1 cellular context compared by ENCODE assay signal in the genomic region with DNA sequence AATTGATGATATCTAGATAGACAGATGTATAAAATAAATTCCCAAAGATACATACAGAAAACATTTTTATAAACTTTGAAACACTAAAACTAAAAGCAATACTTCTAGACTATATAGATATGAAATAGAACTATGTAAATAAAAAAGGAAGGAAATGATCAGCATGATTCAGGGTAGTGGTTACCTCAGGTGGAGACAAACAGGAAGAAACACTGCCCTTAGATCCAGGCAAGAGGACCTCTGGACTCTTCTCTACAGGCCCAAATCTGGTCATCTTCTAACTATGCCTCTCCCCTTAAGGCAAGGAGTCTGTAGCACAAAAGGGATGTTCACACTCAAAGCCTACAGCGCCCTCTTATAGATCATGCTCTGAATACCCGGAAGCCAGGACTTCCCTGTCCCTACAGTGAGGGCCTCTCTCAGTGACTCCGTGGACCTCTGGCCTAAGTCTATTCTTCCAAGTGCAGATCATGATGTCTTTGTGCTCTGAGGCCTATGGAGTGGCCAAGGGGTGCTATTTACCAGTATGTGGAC.
TF ChIP-seq lines count a peak whose summit lies in the region.

No MANE protein-coding gene starts in this region.

TF ChIP-seq in HCT116, 20 proteins besides CTCF, POLR2A, EP300 and RAD21 (continued from another document):
- no peak for TF ChIP-seq MAX (IDR thresholded peaks at IDR 0.05)
- TF ChIP-seq FOSL1 (IDR thresholded peaks at IDR 0.05; ENCODE audit: low read depth): no peak
- TF ChIP-seq, protein P1, sequence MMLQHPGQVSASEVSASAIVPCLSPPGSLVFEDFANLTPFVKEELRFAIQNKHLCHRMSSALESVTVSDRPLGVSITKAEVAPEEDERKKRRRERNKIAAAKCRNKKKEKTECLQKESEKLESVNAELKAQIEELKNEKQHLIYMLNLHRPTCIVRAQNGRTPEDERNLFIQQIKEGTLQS (IDR thresholded peaks at IDR 0.05): no peak
- no peak for TF ChIP-seq SIN3A (IDR thresholded peaks at IDR 0.05; ENCODE audit: low read depth)
- no peak for TF ChIP-seq EGR1 (IDR thresholded peaks at IDR 0.05; ENCODE audit: low read depth)
- TF ChIP-seq ZFX (IDR thresholded peaks at IDR 0.05): no peak
- no peak for TF ChIP-seq POLR2AphosphoS5 (IDR thresholded peaks at IDR 0.05; ENCODE audit: low read depth, low read length)
- no peak for TF ChIP-seq SP1 (IDR thresholded peaks at IDR 0.05; ENCODE audit: low read depth)
- no peak for TF ChIP-seq JUND (IDR thresholded peaks at IDR 0.05)
- TF ChIP-seq, protein P2, sequence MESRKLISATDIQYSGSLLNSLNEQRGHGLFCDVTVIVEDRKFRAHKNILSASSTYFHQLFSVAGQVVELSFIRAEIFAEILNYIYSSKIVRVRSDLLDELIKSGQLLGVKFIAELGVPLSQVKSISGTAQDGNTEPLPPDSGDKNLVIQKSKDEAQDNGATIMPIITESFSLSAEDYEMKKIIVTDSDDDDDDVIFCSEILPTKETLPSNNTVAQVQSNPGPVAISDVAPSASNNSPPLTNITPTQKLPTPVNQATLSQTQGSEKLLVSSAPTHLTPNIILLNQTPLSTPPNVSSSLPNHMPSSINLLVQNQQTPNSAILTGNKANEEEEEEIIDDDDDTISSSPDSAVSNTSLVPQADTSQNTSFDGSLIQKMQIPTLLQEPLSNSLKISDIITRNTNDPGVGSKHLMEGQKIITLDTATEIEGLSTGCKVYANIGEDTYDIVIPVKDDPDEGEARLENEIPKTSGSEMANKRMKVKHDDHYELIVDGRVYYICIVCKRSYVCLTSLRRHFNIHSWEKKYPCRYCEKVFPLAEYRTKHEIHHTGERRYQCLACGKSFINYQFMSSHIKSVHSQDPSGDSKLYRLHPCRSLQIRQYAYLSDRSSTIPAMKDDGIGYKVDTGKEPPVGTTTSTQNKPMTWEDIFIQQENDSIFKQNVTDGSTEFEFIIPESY (IDR thresholded peaks at IDR 0.05; ENCODE audit: extremely low read depth, insufficient replicate concordance, low read length): no peak
- no peak for TF ChIP-seq ZNF274 (IDR thresholded peaks at IDR 0.05; ENCODE audit: low read depth, low read length)
- TF ChIP-seq EZH2phosphoT487 (IDR thresholded peaks at IDR 0.05; ENCODE audit: borderline replicate concordance): no peak
- no peak for TF ChIP-seq YY1 (IDR thresholded peaks at IDR 0.05; ENCODE audit: extremely low read depth, insufficient replicate concordance, low read depth, low read length)
